22 cellular contexts compared by ENCODE assay signal in genomic region chr6:136655251-136656014, GRCh38.
DNase-seq lines count a peak whose midpoint lies in the region; ATAC-seq and TF ChIP-seq lines count a peak whose summit lies in the region.
"Had no signal": no experiment of that assay in that cellular context is flagged by ENCODE, and none has a peak within 500 bp of the region (broad histone marks: within the 10 kb centered on the region; RNA-seq: fewer than 3 reads in every experiment).

No MANE protein-coding gene starts in this region.

- no peaks in the 10 kb centered on the region for H3K9me3 Mint-ChIP-seq in activated CD4-positive, alpha-beta T cell treated with anti-CD3 and anti-CD28 coated beads, Interleukin-2, amount 10 ng/mL, durations not matched to agents 24 days and 14 days
- H3K9me3 Mint-ChIP-seq: T-cell had no signal

- no peaks in the 10 kb centered on the region for H3K27me3 Mint-ChIP-seq in activated CD4-positive, alpha-beta T cell treated with anti-CD3 and anti-CD28 coated beads, Interleukin-2, amount 10 ng/mL, durations not matched to agents 24 days and 14 days
- H3K27me3 Mint-ChIP-seq: T-cell had no signal

- H3K27ac Mint-ChIP-seq in activated CD4-positive, alpha-beta T cell treated with anti-CD3 and anti-CD28 coated beads, Interleukin-2, amount 10 ng/mL, durations not matched to agents 24 days and 14 days: no peak overlapping the region

- peaks cover 17% of the 10 kb centered on the region for H3K4me1 ChIP-seq in skeletal muscle satellite cell (ENCODE audit: control insufficient read depth, insufficient read depth, low read length)
- H3K4me1 ChIP-seq: lower lobe of right lung had no signal

- H3K4me2 ChIP-seq in skeletal muscle satellite cell (ENCODE audit: low read length): peak overlapping the region; percentile 15

- no peaks in the 10 kb centered on the region for H3K9me3 ChIP-seq in skeletal muscle satellite cell (replicated peaks; ENCODE audit: low read length)
- H3K9me3 ChIP-seq: lower lobe of right lung, upper lobe of left lung had no signal

- no peak overlapping the region for H3K9ac ChIP-seq in skeletal muscle satellite cell (ENCODE audit: low read depth, low read length)

- H3K4me1 Mint-ChIP-seq in activated CD4-positive, alpha-beta T cell treated with anti-CD3 and anti-CD28 coated beads, Interleukin-2, amount 10 ng/mL, durations not matched to agents 24 days and 14 days: no peaks in the 10 kb centered on the region
- H3K4me1 Mint-ChIP-seq: T-cell had no signal

- no peaks in the 10 kb centered on the region for H3K27me3 ChIP-seq in skeletal muscle satellite cell (ENCODE audit: control insufficient read depth, insufficient read depth, low read length)
- H3K27me3 ChIP-seq: upper lobe of left lung had no signal

- no peak for TF ChIP-seq CTCF in omental fat pad (IDR thresholded peaks at IDR 0.05)

- no peak for ATAC-seq in omental fat pad (ENCODE audit: low FRiP score)
- no peak for ATAC-seq in GM19452 (IDR thresholded peaks at IDR 0.05; ENCODE audit: unreplicated experiment)
- ATAC-seq: T-cell had no signal

- peak; percentile 11 for DNase-seq in NCI-H748 (lab: John Stamatoyannopoulos, UW; ENCODE audit: unreplicated experiment)
- no peak for DNase-seq in NCI-H748 treated with DMSO at 0.1 percent for 48 hours (lab: John Stamatoyannopoulos, UW)
- peak; percentile 39 for DNase-seq in NCI-H2029 treated with DMSO at 0.1 percent for 48 hours (lab: John Stamatoyannopoulos, UW)
- peak; percentile 29 for DNase-seq in OCI-M1 (lab: John Stamatoyannopoulos, UW)
- no peak for DNase-seq in omental fat pad (ENCODE audit: low spot score)
- DNase-seq in activated CD4-positive, alpha-beta T cell treated with anti-CD3 and anti-CD28 coated beads, Interleukin-2, amount 10 ng/mL, durations not matched to agents 24 days and 14 days: no peak
- DNase-seq: activated CD8-positive, alpha-beta memory T cell treated with anti-CD3 and anti-CD28 coated beads, Interleukin-2, amount 50 U/mL, for 4 hours; activated gamma-delta T cell; amniotic stem cell; COR-L47; EL; H7; hippocampal formation; lower lobe of right lung; NCI-H524; nucleus accumbens; Right ventricle myocardium superior; stimulated activated CD4-positive, alpha-beta T cell treated with anti-CD3 and anti-CD28 coated beads, Interleukin-12 subunit alpha, Interleukin-12 subunit beta, amount 100 ng/mL, for 4 hours; T-cell had no signal

- H3K4me3 ChIP-seq in skeletal muscle satellite cell (ENCODE audit: low read length): no peak overlapping the region
- H3K4me3 ChIP-seq: lower lobe of right lung, upper lobe of left lung had no signal

- H3K36me3 ChIP-seq in skeletal muscle satellite cell (ENCODE audit: insufficient read depth, low read length): peaks cover 23% of the 10 kb centered on the region

- no peak overlapping the region for H3K4me3 Mint-ChIP-seq in activated CD4-positive, alpha-beta T cell treated with anti-CD3 and anti-CD28 coated beads, Interleukin-2, amount 10 ng/mL, durations not matched to agents 24 days and 14 days
- H3K4me3 Mint-ChIP-seq: T-cell had no signal

- intact Hi-C loops in activated CD4-positive, alpha-beta T cell treated with anti-CD3 and anti-CD28 coated beads, Interleukin-2, amount 10 ng/mL, durations not matched to agents 24 days and 14 days (cut with micrococcal nuclease): no loop called here

- H3K36me3 Mint-ChIP-seq in activated CD4-positive, alpha-beta T cell treated with anti-CD3 and anti-CD28 coated beads, Interleukin-2, amount 10 ng/mL, durations not matched to agents 24 days and 14 days (ENCODE audit: low read depth): peaks cover 31% of the 10 kb centered on the region

Comparison
In these comparisons a context has a peak if more than half of its experiments do, and no peak if none do; other contexts are left out.
1. DNase-seq: peak in NCI-H748 (single experiment), NCI-H2029 treated with DMSO at 0.1 percent for 48 hours (single experiment) and OCI-M1 (single experiment); none in NCI-H748 treated with DMSO at 0.1 percent for 48 hours (single experiment), omental fat pad (single experiment) and activated CD4-positive, alpha-beta T cell treated with anti-CD3 and anti-CD28 coated beads, Interleukin-2, amount 10 ng/mL, durations not matched to agents 24 days and 14 days (single experiment).